Comparison of ENCODE assay signal across 6 cellular contexts in the genomic region with DNA sequence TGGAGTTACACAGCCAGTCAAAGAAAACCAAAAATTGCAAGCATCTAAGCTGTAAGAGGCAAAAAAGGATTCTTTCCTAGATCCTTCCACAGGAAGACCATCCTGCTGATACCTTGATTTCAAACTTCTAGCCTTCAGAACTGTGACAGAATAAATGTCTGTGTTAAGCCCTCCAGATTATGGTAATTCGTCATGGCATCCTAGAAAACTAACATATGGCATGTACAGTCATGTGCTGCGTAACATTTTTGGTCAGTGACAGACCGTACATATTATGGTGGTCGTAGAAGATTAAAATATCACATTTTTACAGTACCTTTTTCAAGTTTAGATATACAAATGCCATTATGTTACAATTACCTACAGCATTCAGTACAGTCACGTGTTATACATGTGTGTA.
"Had no signal": no experiment of that assay in that cellular context is flagged by ENCODE, and none has a peak within 500 bp of the region (broad histone marks: within the 10 kb centered on the region; RNA-seq: fewer than 3 reads in every experiment).

No MANE protein-coding gene starts in this region.

- H3K27ac ChIP-seq: HL-60 had no signal

- FAIRE-seq: HTR-8/SVneo, K562 had no signal

- DNase-seq: IMR-90, KBM-7, KG1 had no signal

- ATAC-seq: K562 had no signal

- H3K4me3 ChIP-seq: K562 had no signal
